ENCODE assay signal across 28 cellular contexts in genomic region chr10:42419789-42420188, GRCh38.
"Had no signal": no experiment of that assay in that cellular context is flagged by ENCODE, and none has a peak within 500 bp of the region (broad histone marks: within the 10 kb centered on the region; RNA-seq: fewer than 3 reads in every experiment).

No MANE protein-coding gene starts in this region.

- H3K4me3 ChIP-seq: pancreas, prostate gland, skin epidermis, smooth muscle cell, spleen, suprapubic skin, testis, tibial artery, transverse colon, upper lobe of right lung, vagina had no signal

- H3K27me3 ChIP-seq: neutrophil, pancreas, spleen, suprapubic skin, testis, tibial artery, transverse colon, upper lobe of right lung, vagina had no signal

- DNase-seq: naive thymus-derived CD8-positive, alpha-beta T cell; nephron progenitor cell; nucleus accumbens; pancreas; right cardiac atrium; spleen; stimulated activated CD4-positive, alpha-beta T cell treated with anti-CD3 and anti-CD28 coated beads, Interleukin-12 subunit alpha, Interleukin-12 subunit beta, amount 100 ng/mL, for 4 hours; stimulated activated CD4-positive, alpha-beta T cell treated with anti-CD3 and anti-CD28 coated beads, Interleukin-1b, Interleukin-23, amount 100 ng/mL, for 48 hours; stimulated activated CD4-positive, alpha-beta T cell treated with anti-CD3 and anti-CD28 coated beads, Interleukin-4, amount 100 ng/mL, for 1 hour; stimulated activated CD4-positive, alpha-beta T cell treated with anti-CD3 and anti-CD28 coated beads, Interleukin-4, amount 100 ng/mL, for 4 hours; stimulated activated CD8-positive, alpha-beta memory T cell treated with anti-CD3 and anti-CD28 coated beads, Interleukin-4, amount 100 ng/mL, for 48 hours; stimulated activated naive CD4-positive, alpha-beta T cell; stimulated activated naive CD8-positive, alpha-beta T cell treated with anti-CD3 and anti-CD28 coated beads, Interleukin-15, amount 100 ng/mL, for 72 hours; stimulated activated naive CD8-positive, alpha-beta T cell treated with anti-CD3 and anti-CD28 coated beads, Interleukin-15, Interleukin-2, amounts not matched to agents 100 U/mL and 50 U/mL, for 24 hours; substantia nigra; testis; tibial artery; transverse colon; upper lobe of right lung had no signal

- H3K27ac ChIP-seq: neutrophil, pancreas, prostate gland, skin epidermis, spleen, suprapubic skin, testis, tibial artery, transverse colon, upper lobe of right lung, vagina had no signal

- H3K36me3 ChIP-seq: neutrophil, pancreas, prostate gland, spleen, suprapubic skin, tibial artery, transverse colon, upper lobe of right lung, vagina had no signal

- H3K9me3 ChIP-seq: neutrophil, pancreas, prostate gland, suprapubic skin, testis, tibial artery, transverse colon, upper lobe of right lung, vagina had no signal

- H3K4me1 ChIP-seq: pancreas, prostate gland, spleen, suprapubic skin, testis, tibial artery, transverse colon, upper lobe of right lung, vagina had no signal

- FAIRE-seq: pancreas had no signal

- H3K4me2 ChIP-seq: smooth muscle cell had no signal

- ATAC-seq: naive thymus-derived CD8-positive, alpha-beta T cell; natural killer cell treated with Interleukin-12 subunit alpha and Interleukin-12 subunit beta and Interleukin-15 and Interleukin-18, amount 100 ng/mL, for 72 hours; pancreas; right cardiac atrium; sciatic nerve; stimulated activated memory B cell treated with anti-CD40 and anti-IgM and Interleukin-4, amounts not matched to agents 10 μg/mL and 1 μg/mL and 100 μg/mL, for 72 hours; stimulated activated naive CD8-positive, alpha-beta T cell treated with anti-CD3 and anti-CD28 coated beads, Interleukin-15, amount 100 ng/mL, for 72 hours; stimulated activated naive CD8-positive, alpha-beta T cell treated with anti-CD3 and anti-CD28 coated beads, Interleukin-15, Interleukin-2, amounts not matched to agents 100 U/mL and 50 U/mL, for 24 hours; upper lobe of right lung had no signal
